ENCODE assay signal across 23 cellular contexts in genomic region chr9:122406264-122406890, GRCh38. TPM values are rescaled to one million over a fixed set of nuclear protein-coding genes. Genes with fewer than 3 reads are reported as not detected.
DNase-seq lines count a peak whose midpoint lies in the region; ATAC-seq, FAIRE-seq and TF ChIP-seq lines count a peak whose summit lies in the region.
"Had no signal": no experiment of that assay in that cellular context is flagged by ENCODE, and none has a peak within 500 bp of the region (broad histone marks: within the 10 kb centered on the region; RNA-seq: fewer than 3 reads in every experiment).

No MANE protein-coding gene starts in this region.

- H3K36me3 Mint-ChIP-seq in GM23338 (ENCODE audit: low read depth) (peaks cover 4% of the 10 kb centered on the region; the same call in 1 of the 3 replicates), mesothelial cell of epicardium (no peaks in the 10 kb centered on the region)
- no peaks in the 10 kb centered on the region for H3K36me3 Mint-ChIP-seq in activated naive CD8-positive, alpha-beta T cell treated with anti-CD3 and anti-CD28 coated beads, Interleukin-2, amount 10 ng/mL, durations not matched to agents 7 days and 5 days
- H3K36me3 Mint-ChIP-seq: naive B cell had no signal

- no peaks in the 10 kb centered on the region for H3K79me2 ChIP-seq in GM23338 (replicated peaks; ENCODE audit: insufficient read depth)

- H3K4me3 ChIP-seq in A549 (peak overlapping the region; percentile 65), GM23338 (no peak overlapping the region), thyroid gland (replicated peaks in 1 of 3) (no peak overlapping the region)
- H3K4me3 ChIP-seq: colonic mucosa had no signal

- H3K27ac ChIP-seq in A549 (peak overlapping the region; percentile 88 to 97), GM23338 (ENCODE audit: low read depth) (no peak overlapping the region), thyroid gland (no peak overlapping the region)
- H3K27ac ChIP-seq: colonic mucosa, epithelial cell of prostate, heart right ventricle, tibial artery had no signal

- H3K9me3 Mint-ChIP-seq in GM23338 (peaks cover 46% of the 10 kb centered on the region), mesothelial cell of epicardium (peaks cover 5% of the 10 kb centered on the region)
- H3K9me3 Mint-ChIP-seq in activated naive CD8-positive, alpha-beta T cell treated with anti-CD3 and anti-CD28 coated beads, Interleukin-2, amount 10 ng/mL, durations not matched to agents 7 days and 5 days: peaks cover 3% of the 10 kb centered on the region

- H3K4me3 Mint-ChIP-seq in GM23338 (no peak overlapping the region), mesothelial cell of epicardium (peak overlapping the region; percentile 59)
- peak overlapping the region; percentile 82 for H3K4me3 Mint-ChIP-seq in activated naive CD8-positive, alpha-beta T cell treated with anti-CD3 and anti-CD28 coated beads, Interleukin-2, amount 10 ng/mL, durations not matched to agents 7 days and 5 days

- H4K20me1 ChIP-seq in GM23338 (replicated peaks; ENCODE audit: insufficient read depth): no peaks in the 10 kb centered on the region

- under 1% methylated on average over 24 of the region's 46 CpGs for WGBS in A549 (ENCODE audit: missing lambda C conversion rate)
- WGBS in thyroid gland, 2 donors: 24 to 74% methylated on average over 14 to 19 of the region's 46 CpGs

- ATAC-seq in A549: peak; percentile 73 to 91
- ATAC-seq in GM23338: peak; percentile 56; the same call in 2 of the 3 replicates
- ATAC-seq in activated naive CD8-positive, alpha-beta T cell treated with anti-CD3 and anti-CD28 coated beads, Interleukin-2, amount 10 ng/mL, durations not matched to agents 7 days and 5 days (ENCODE audit: low read depth): peak; percentile 74
- ATAC-seq in GM21528 (IDR thresholded peaks at IDR 0.05; ENCODE audit: low FRiP score, unreplicated experiment): no peak
- ATAC-seq: activated CD8-positive, alpha-beta T cell treated with anti-CD3 and anti-CD28 coated beads for 36 hours; heart right ventricle; left colon had no signal

- H3K36me3 ChIP-seq in GM23338 (ENCODE audit: insufficient read depth) (no peaks in the 10 kb centered on the region), thyroid gland (no peaks in the 10 kb centered on the region)
- H3K36me3 ChIP-seq: colonic mucosa, heart right ventricle, tibial artery had no signal

- H3K27ac Mint-ChIP-seq in GM23338 (no peak overlapping the region), mesothelial cell of epicardium (no peak overlapping the region)
- peak overlapping the region; percentile 77 for H3K27ac Mint-ChIP-seq in activated naive CD8-positive, alpha-beta T cell treated with anti-CD3 and anti-CD28 coated beads, Interleukin-2, amount 10 ng/mL, durations not matched to agents 7 days and 5 days
- H3K27ac Mint-ChIP-seq: activated CD8-positive, alpha-beta T cell treated with anti-CD3 and anti-CD28 coated beads for 36 hours had no signal

- intact Hi-C loops in thyroid gland (cut with DNase I): no loop called here

- no peak overlapping the region for H2AFZ ChIP-seq in GM23338

- no peak for FAIRE-seq in A549 (lab: Jason Lieb, UNC)
- FAIRE-seq: GM18507, H1 had no signal

- no peaks in the 10 kb centered on the region for H3F3A ChIP-seq in GM23338 (replicated peaks; ENCODE audit: low read depth)

- no peaks in the 10 kb centered on the region for H3K9me3 ChIP-seq in A549
- no peaks in the 10 kb centered on the region for H3K9me3 ChIP-seq in thyroid gland
- H3K9me3 ChIP-seq: colonic mucosa, heart right ventricle, tibial artery had no signal

- no peak for TF ChIP-seq EP300 in A549 (IDR thresholded peaks at IDR 0.05)

- peaks cover 21% of the 10 kb centered on the region for H3K4me1 ChIP-seq in A549
- no peaks in the 10 kb centered on the region for H3K4me1 ChIP-seq in GM23338 (ENCODE audit: insufficient read depth)
- H3K4me1 ChIP-seq in thyroid gland: no peaks in the 10 kb centered on the region
- H3K4me1 ChIP-seq: colonic mucosa, tibial artery had no signal

- TF ChIP-seq POLR2A in A549 (IDR thresholded peaks at IDR 0.05; ENCODE audit: low read length) (peak; percentile 73), thyroid gland (IDR thresholded peaks at IDR 0.05) (no peak)

- CTCF ChIA-PET in A549 (lab: Yijun Ruan, JAX): interaction anchor here (1.1 to 1.2 kb wide), 2 partner anchors 48 to 280 kb away, joined by 3 to 4 read pairs; no protein-coding TSS in a partner anchor

- TF ChIP-seq RAD21 in A549 (conservative IDR thresholded peaks at IDR 0.05 in 1 of 2, IDR thresholded peaks at IDR 0.05 in 1 of 2): no peak

- no peaks in the 10 kb centered on the region for H3K9me2 ChIP-seq in GM23338 (ENCODE audit: insufficient read depth)

- H3K4me1 Mint-ChIP-seq in GM23338 (no peaks in the 10 kb centered on the region), mesothelial cell of epicardium (no peaks in the 10 kb centered on the region)
- peaks cover 12% of the 10 kb centered on the region for H3K4me1 Mint-ChIP-seq in activated naive CD8-positive, alpha-beta T cell treated with anti-CD3 and anti-CD28 coated beads, Interleukin-2, amount 10 ng/mL, durations not matched to agents 7 days and 5 days

- TF ChIP-seq CTCF in A549 (IDR thresholded peaks at IDR 0.05) (no peak), GM23338 (conservative IDR thresholded peaks at IDR 0.05; ENCODE audit: low read depth in 2 of 2) (no peak), mesothelial cell of epicardium (IDR thresholded peaks at IDR 0.05; ENCODE audit: unreplicated experiment) (no peak), thyroid gland (IDR thresholded peaks at IDR 0.05) (no peak)

- H3K27me3 ChIP-seq in GM23338 (ENCODE audit: insufficient read depth) (no peaks in the 10 kb centered on the region), thyroid gland (no peaks in the 10 kb centered on the region)
- H3K27me3 ChIP-seq: colonic mucosa had no signal

- peak overlapping the region; percentile 62 for H3K4me2 ChIP-seq in A549
- H3K4me2 ChIP-seq in GM23338: no peak overlapping the region

- POLR2A ChIA-PET in A549 (lab: Yijun Ruan, JAX): interaction anchor here (1.5 kb wide), 1 partner anchor 141 kb away, joined by 4 read pairs; the partner anchor contains the start of genes MRRF and RBM18
- POLR2A ChIA-PET in activated naive CD8-positive, alpha-beta T cell treated with anti-CD3 and anti-CD28 coated beads, Interleukin-2, amount 10 ng/mL, durations not matched to agents 7 days and 5 days (lab: Charles Lee): interaction anchor here (1.4 kb wide), 1 partner anchor 142 kb away, joined by 3 read pairs; the partner anchor contains the start of genes MRRF and RBM18

- peaks cover 4% of the 10 kb centered on the region for H3K27me3 Mint-ChIP-seq in GM23338 (ENCODE audit: insufficient read depth, low read depth, poor library complexity)
- H3K27me3 Mint-ChIP-seq in activated naive CD8-positive, alpha-beta T cell treated with anti-CD3 and anti-CD28 coated beads, Interleukin-2, amount 10 ng/mL, durations not matched to agents 7 days and 5 days: no peaks in the 10 kb centered on the region
- H3K27me3 Mint-ChIP-seq in mesothelial cell of epicardium (ENCODE audit: low read depth): peaks cover 35% of the 10 kb centered on the region

- peak in 1 of 2 experiments; percentile 19 for DNase-seq in A549 (ENCODE audit: low read depth in 1 of 2, low spot score in 1 of 2)
- no peak for DNase-seq in GM23338 (ENCODE audit: low spot score)
- peak; percentile 62 for DNase-seq in activated naive CD8-positive, alpha-beta T cell treated with anti-CD3 and anti-CD28 coated beads, Interleukin-2, amount 10 ng/mL, durations not matched to agents 7 days and 5 days
- DNase-seq in mesothelial cell of epicardium (ENCODE audit: low spot score in 2 of 2, unreplicated experiment in 2 of 2): no peak
- DNase-seq in thyroid gland: no peak
- no peak for DNase-seq in activated naive CD4-positive, alpha-beta T cell treated with anti-CD3 and anti-CD28 coated beads, Interleukin-2, amount 50 U/mL, for 16 hours
- no peak for DNase-seq in stimulated activated CD4-positive, alpha-beta T cell treated with anti-CD3 and anti-CD28 coated beads, Interleukin-2, amount 100 ng/mL, for 24 hours
- DNase-seq: activated CD8-positive, alpha-beta T cell treated with anti-CD3 and anti-CD28 coated beads for 36 hours; activated effector memory CD4-positive, alpha-beta T cell treated with anti-CD3 and anti-CD28 coated beads, Interleukin-2, amount 50 U/mL, for 16 hours; AML-193; colonic mucosa; heart right ventricle; KG1; left colon; naive B cell; NCI-H1092; NCI-H2171; SHP77 treated with DMSO at 0.1 percent for 48 hours; tibial artery had no signal

TF ChIP-seq in A549, 52 proteins besides CTCF, POLR2A, EP300 and RAD21 (continues in another document):
- TF ChIP-seq JUN (IDR thresholded peaks at IDR 0.05): peak in 1 of 2 experiments; percentile 56; a peak in 1 of 5 replicates
- TF ChIP-seq ZC3H11A (IDR thresholded peaks at IDR 0.05): no peak
- TF ChIP-seq CEBPB (IDR thresholded peaks at IDR 0.05): no peak
- TF ChIP-seq NR3C1 (IDR thresholded peaks at IDR 0.05): no peak
- no peak for TF ChIP-seq ZNF302 (CRISPR knock-in tag; IDR thresholded peaks at IDR 0.05)
- TF ChIP-seq HES2 (IDR thresholded peaks at IDR 0.05): no peak

TF ChIP-seq in GM23338, 12 proteins besides CTCF, POLR2A, EP300 and RAD21 (continues in another document):
- no peak for TF ChIP-seq ZNF114 (CRISPR knock-in tag; IDR thresholded peaks at IDR 0.05)
- TF ChIP-seq STAT1 (IDR thresholded peaks at IDR 0.05; ENCODE audit: unreplicated experiment): no peak

RNA-seq across cellular contexts. Expression of gene PTGS1, which starts 35.6 kb away (rescaled TPM):
- polyA plus RNA-seq in A549 (2011; rRNA removed): 0.41 and 0.49 TPM in 2 replicates
- polyA plus RNA-seq in A549 (2012; cell fraction: cytosol; rRNA removed): 0.20 and 0.32 TPM in 2 replicates
- 0.37 and 0.43 TPM in 2 replicates for polyA plus RNA-seq in A549 (2012; cell fraction: nucleus; rRNA removed)
- 0.77 to 1.6 TPM (median 1.0 TPM) in 3 replicates for polyA plus RNA-seq in A549 (2017; fragmentation: RNase III; extraction: RNeasy Plus Mini Kit Qiagen cat#74134 plus additional on column Dnase treatment)
- polyA minus RNA-seq in A549 (2011; rRNA and poly(A)+ RNA removed): 0.44 and 0.54 TPM in 2 replicates
- total RNA-seq in GM23338 (2014; rRNA removed; shearing (Covaris generic)): 1.0 and 1.3 TPM in 2 replicates
- 0.10 and 0.48 TPM in 2 replicates for polyA plus RNA-seq in GM23338 (2016; fragmentation: Nextera tagmentation; extraction: Ambion mirVana)
- 1 to 10 TPM in 1 of 2 experiments, under 1 TPM in 1; 0.96 to 1.6 TPM for total RNA-seq in activated naive CD8-positive, alpha-beta T cell treated with anti-CD3 and anti-CD28 coated beads, Interleukin-2, amount 10 ng/mL, durations not matched to agents 7 days and 5 days
- total RNA-seq in mesothelial cell of epicardium: 8.0 to 9.2 TPM (median 8.2 TPM) in 3 replicates
- 1 to 10 TPM; 2.3 to 4.0 (median 3.5) TPM for total RNA-seq in thyroid gland

Comparison
In these comparisons a context has a peak if more than half of its experiments do, and no peak if none do; other contexts are left out.
1. H3K27ac ChIP-seq: peak in A549 (2 of 2); none in GM23338 (single experiment) and thyroid gland (0 of 3).